8 cellular contexts compared by ENCODE assay signal in the genomic region with DNA sequence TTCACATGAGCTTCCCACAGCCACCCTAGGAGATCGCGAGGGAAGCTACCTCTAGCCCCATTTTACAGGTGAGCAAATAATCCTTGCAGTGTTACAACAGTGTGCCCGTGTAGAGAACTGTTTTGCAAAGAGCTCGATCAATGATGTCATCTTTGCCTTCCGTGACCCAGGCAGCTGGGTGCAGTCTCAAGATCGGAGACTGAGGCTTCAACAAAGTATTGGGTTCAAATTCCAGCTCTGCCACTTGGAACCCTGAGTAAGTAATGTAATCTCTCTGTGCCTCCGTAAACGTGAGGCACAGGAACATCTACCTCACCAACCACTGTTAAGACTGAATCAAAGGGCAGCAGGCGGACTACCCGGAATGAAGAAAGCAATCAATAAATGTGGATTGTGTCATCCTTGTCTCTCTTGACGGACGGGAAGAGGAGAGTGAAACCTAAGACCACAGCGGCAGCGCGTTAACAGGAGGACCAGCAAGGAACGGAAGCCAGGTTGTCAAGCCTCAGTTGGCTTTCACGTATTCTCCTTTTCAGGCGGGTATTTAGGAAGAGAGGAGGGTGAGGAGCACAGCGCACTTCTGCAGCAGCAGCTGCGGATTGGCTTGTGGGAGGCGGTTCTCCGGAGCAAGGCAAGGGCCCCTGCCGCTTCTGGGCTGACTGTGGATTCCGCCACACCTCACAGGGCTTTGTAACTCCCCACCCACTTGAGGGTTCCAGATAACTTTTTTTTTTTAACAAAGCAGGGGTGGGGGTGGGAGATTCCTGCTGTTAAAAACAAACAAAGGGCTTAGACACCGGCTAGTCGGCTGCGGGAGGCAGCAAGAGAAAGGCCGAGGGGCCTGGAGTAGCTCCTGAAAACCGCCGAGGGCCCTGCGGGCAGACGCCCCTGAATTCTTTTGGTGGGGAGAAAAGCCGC. TPM values are rescaled to one million over a fixed set of nuclear protein-coding genes. Genes with fewer than 3 reads are reported as not detected.
A peak's percentile ranks its signal among the peaks of the same experiment; 100 is the strongest.
DNase-seq lines count a peak whose midpoint lies in the region; ATAC-seq and TF ChIP-seq lines count a peak whose summit lies in the region.

No MANE protein-coding gene starts in this region.

- POLR2A ChIA-PET in activated CD8-positive, alpha-beta T cell treated with anti-CD3 and anti-CD28 coated beads, Interleukin-2, amount 10 ng/mL, durations not matched to agents 7 days and 5 days (lab: Charles Lee): interaction anchor here (0.7 to 1.5 kb wide), 2 partner anchors 17 to 40 kb away, joined by 3 to 5 read pairs; no protein-coding TSS in a partner anchor

- H3K27ac Mint-ChIP-seq in activated CD8-positive, alpha-beta T cell treated with anti-CD3 and anti-CD28 coated beads, Interleukin-2, amount 10 ng/mL, durations not matched to agents 7 days and 5 days: no peak overlapping the region
- H3K27ac Mint-ChIP-seq in stimulated activated naive CD8-positive, alpha-beta T cell treated with anti-CD3 and anti-CD28 coated beads, Interleukin-15, Interleukin-2, amounts not matched to agents 100 ng/mL and 50 ng/mL, for 24 hours: peak overlapping the region; percentile 77

- H3K36me3 Mint-ChIP-seq in activated CD8-positive, alpha-beta T cell treated with anti-CD3 and anti-CD28 coated beads, Interleukin-2, amount 10 ng/mL, durations not matched to agents 7 days and 5 days (ENCODE audit: low read depth): peaks cover 11% of the 10 kb centered on the region
- H3K36me3 Mint-ChIP-seq in stimulated activated naive CD8-positive, alpha-beta T cell treated with anti-CD3 and anti-CD28 coated beads, Interleukin-15, Interleukin-2, amounts not matched to agents 100 ng/mL and 50 ng/mL, for 24 hours (ENCODE audit: low read depth): no peaks in the 10 kb centered on the region

- H3K27me3 Mint-ChIP-seq in activated CD8-positive, alpha-beta T cell treated with anti-CD3 and anti-CD28 coated beads, Interleukin-2, amount 10 ng/mL, durations not matched to agents 7 days and 5 days (ENCODE audit: low read depth): peaks cover 23% of the 10 kb centered on the region
- peaks cover 18% of the 10 kb centered on the region for H3K27me3 Mint-ChIP-seq in stimulated activated naive CD8-positive, alpha-beta T cell treated with anti-CD3 and anti-CD28 coated beads, Interleukin-15, Interleukin-2, amounts not matched to agents 100 ng/mL and 50 ng/mL, for 24 hours

- in situ Hi-C loops in GM13977 (cut with MboI; ENCODE audit: low pct_unique_long_range_greater_than_20kb, low sequenced_read_pairs, unreplicated experiment): no loop called here

- H3K4me1 Mint-ChIP-seq in activated CD8-positive, alpha-beta T cell treated with anti-CD3 and anti-CD28 coated beads, Interleukin-2, amount 10 ng/mL, durations not matched to agents 7 days and 5 days (ENCODE audit: low read depth): peaks cover 41% of the 10 kb centered on the region
- H3K4me1 Mint-ChIP-seq in stimulated activated naive CD8-positive, alpha-beta T cell treated with anti-CD3 and anti-CD28 coated beads, Interleukin-15, Interleukin-2, amounts not matched to agents 100 ng/mL and 50 ng/mL, for 24 hours (ENCODE audit: low read depth): peaks cover 41% of the 10 kb centered on the region

- CTCF ChIA-PET in activated CD8-positive, alpha-beta T cell treated with anti-CD3 and anti-CD28 coated beads, Interleukin-2, amount 10 ng/mL, durations not matched to agents 7 days and 5 days (lab: Charles Lee): interaction anchor here (0.6 to 1.4 kb wide), 4 partner anchors 12 to 177 kb away, joined by 3 to 4 read pairs (median 4); no protein-coding TSS in a partner anchor

- H3K9me3 Mint-ChIP-seq in activated CD8-positive, alpha-beta T cell treated with anti-CD3 and anti-CD28 coated beads, Interleukin-2, amount 10 ng/mL, durations not matched to agents 7 days and 5 days (ENCODE audit: insufficient read depth): no peaks in the 10 kb centered on the region
- no peaks in the 10 kb centered on the region for H3K9me3 Mint-ChIP-seq in stimulated activated naive CD8-positive, alpha-beta T cell treated with anti-CD3 and anti-CD28 coated beads, Interleukin-15, Interleukin-2, amounts not matched to agents 100 ng/mL and 50 ng/mL, for 24 hours

- peak overlapping the region; percentile 65 for H3K4me3 Mint-ChIP-seq in activated CD8-positive, alpha-beta T cell treated with anti-CD3 and anti-CD28 coated beads, Interleukin-2, amount 10 ng/mL, durations not matched to agents 7 days and 5 days
- peak overlapping the region; percentile 67 for H3K4me3 Mint-ChIP-seq in stimulated activated naive CD8-positive, alpha-beta T cell treated with anti-CD3 and anti-CD28 coated beads, Interleukin-15, Interleukin-2, amounts not matched to agents 100 ng/mL and 50 ng/mL, for 24 hours

- no peak for TF ChIP-seq CTCF in GM13977 (IDR thresholded peaks at IDR 0.05; ENCODE audit: extremely low read depth, insufficient read depth, missing control alignments)

- DNase-seq in NCI-H82 (lab: John Stamatoyannopoulos, UW) (peak; percentile 40), NCI-H82 treated with DMSO at 0.1 percent for 48 hours (lab: John Stamatoyannopoulos, UW; ENCODE audit: unreplicated experiment) (no peak), iPS-NIHi11 (ENCODE audit: low spot score) (peak; percentile 79), GM13977 (ENCODE audit: low spot score) (no peak), NCI-H1092 (lab: John Stamatoyannopoulos, UW) (no peak)
- no peak for DNase-seq in activated CD8-positive, alpha-beta T cell treated with anti-CD3 and anti-CD28 coated beads, Interleukin-2, amount 10 ng/mL, durations not matched to agents 7 days and 5 days
- no peak for DNase-seq in stimulated activated CD8-positive, alpha-beta memory T cell treated with anti-CD3 and anti-CD28 coated beads, Interleukin-4, amount 100 ng/mL, for 48 hours

- no peak for ATAC-seq in activated CD8-positive, alpha-beta T cell treated with anti-CD3 and anti-CD28 coated beads, Interleukin-2, amount 10 ng/mL, durations not matched to agents 7 days and 5 days

RNA-seq across cellular contexts. Expression of gene SMAD3, which starts 1.5 kb away (rescaled TPM):
- total RNA-seq in activated CD8-positive, alpha-beta T cell treated with anti-CD3 and anti-CD28 coated beads, Interleukin-2, amount 10 ng/mL, durations not matched to agents 7 days and 5 days: 10 to 100 TPM; 26.8 to 27.1 TPM

Comparison
In these comparisons a context has a peak if more than half of its experiments do, and no peak if none do; other contexts are left out.
1. DNase-seq: peak in NCI-H82 (single experiment) and iPS-NIHi11 (single experiment); none in NCI-H82 treated with DMSO at 0.1 percent for 48 hours (single experiment), activated CD8-positive, alpha-beta T cell treated with anti-CD3 and anti-CD28 coated beads, Interleukin-2, amount 10 ng/mL, durations not matched to agents 7 days and 5 days (single experiment), GM13977 (single experiment), stimulated activated CD8-positive, alpha-beta memory T cell treated with anti-CD3 and anti-CD28 coated beads, Interleukin-4, amount 100 ng/mL, for 48 hours (single experiment) and NCI-H1092 (single experiment).